Comparison of ENCODE assay signal across 8 cellular contexts in genomic region chr7:152433721-152434501, GRCh38. TPM values are rescaled to one million over a fixed set of nuclear protein-coding genes. Genes with fewer than 3 reads are reported as not detected.
DNase-seq lines count a peak whose midpoint lies in the region; ATAC-seq, FAIRE-seq and TF ChIP-seq lines count a peak whose summit lies in the region.
"Not testable (repeated sequence)": the region's sequence is repeated elsewhere in the genome, so short reads cannot be mapped to it uniquely, and the experiment has no call there.

No MANE protein-coding gene starts in this region.

- H3K9me3 Mint-ChIP-seq in type B pancreatic cell: not testable (repeated sequence)

- TF ChIP-seq CTCF in Peyer's patch (IDR thresholded peaks at IDR 0.05): peak in 5 of 6 experiments; percentile 7 to 50 (median 43)
- TF ChIP-seq CTCF in left lung (IDR thresholded peaks at IDR 0.05): peak in 1 of 2 donors; percentile 19
- peak; percentile 49 for TF ChIP-seq CTCF in type B pancreatic cell (conservative IDR thresholded peaks at IDR 0.05)

- peak; percentile 85 for FAIRE-seq in GM12891 (lab: Jason Lieb, UNC)

- not testable (repeated sequence) for H3K27me3 ChIP-seq in Peyer's patch; effector memory CD4-positive, alpha-beta T cell (replicated peaks; ENCODE audit: control insufficient read depth, insufficient read depth, low read length, poor library complexity, severe bottlenecking); left lung; skeletal muscle satellite cell (ENCODE audit: control insufficient read depth, insufficient read depth, low read length)

- peak overlapping the region; percentile 98 for H3K4me2 ChIP-seq in skeletal muscle satellite cell (ENCODE audit: low read length)

- ATAC-seq in HG02840 (IDR thresholded peaks at IDR 0.05; ENCODE audit: low FRiP score, unreplicated experiment) (peak; percentile 14), left lung (peak; percentile 54)

- not testable (repeated sequence) for TF ChIP-seq POLR2A in GM12891 (IDR thresholded peaks at IDR 0.05; ENCODE audit: low read depth, low read length); Peyer's patch (IDR thresholded peaks at IDR 0.05)

- H3K9me3 ChIP-seq in Peyer's patch; effector memory CD4-positive, alpha-beta T cell (ENCODE audit: control insufficient read depth, low read length); left lung; skeletal muscle satellite cell (replicated peaks; ENCODE audit: low read length): not testable (repeated sequence)

- not testable (repeated sequence) for DNase-seq in GM12891 (ENCODE audit: insufficient read length, low spot score); type B pancreatic cell (ENCODE audit: extremely low spot score, unreplicated experiment)
- DNase-seq in Peyer's patch (peak; percentile 52 to 80 (median 61)), left lung (peak; percentile 50 to 85)
- DNase-seq in activated T-cell treated with anti-CD3 and anti-CD28 coated beads, Interleukin-2, amount 50 U/mL, for 1 hour: peak; percentile 78
- peak; percentile 41 to 62 (median 59) for DNase-seq in effector memory CD4-positive, alpha-beta T cell

- not testable (repeated sequence) for H3K36me3 Mint-ChIP-seq in type B pancreatic cell

- H3K4me3 ChIP-seq in Peyer's patch: peak overlapping the region; percentile 85 to 100 (median 96)
- peak overlapping the region; percentile 59 for H3K4me3 ChIP-seq in effector memory CD4-positive, alpha-beta T cell (ENCODE audit: insufficient read depth, low read depth, low read length, poor library complexity, severe bottlenecking)
- H3K4me3 ChIP-seq in left lung: peak overlapping the region; percentile 58 to 75
- peak overlapping the region; percentile 87 for H3K4me3 ChIP-seq in skeletal muscle satellite cell (ENCODE audit: low read length)

- not testable (repeated sequence) for H3K36me3 ChIP-seq in Peyer's patch; effector memory CD4-positive, alpha-beta T cell (ENCODE audit: control insufficient read depth, insufficient read depth, low read length); left lung; skeletal muscle satellite cell (ENCODE audit: insufficient read depth, low read length)

- intact Hi-C loops in left lung (cut with DNase I): not testable (repeated sequence)

- peak overlapping the region; percentile 96 for H3K4me3 Mint-ChIP-seq in type B pancreatic cell

- peak overlapping the region; percentile 99 to 100 (median 100) for H3K27ac ChIP-seq in Peyer's patch
- H3K27ac ChIP-seq in effector memory CD4-positive, alpha-beta T cell (ENCODE audit: insufficient read depth, low read length, poor library complexity, severe bottlenecking): peak overlapping the region; percentile 72
- peak overlapping the region; percentile 91 to 96 for H3K27ac ChIP-seq in left lung

- peak overlapping the region; percentile 97 for H3K27ac Mint-ChIP-seq in type B pancreatic cell

- peaks cover 31% of the 10 kb centered on the region for H3K4me1 Mint-ChIP-seq in type B pancreatic cell (ENCODE audit: unreplicated experiment)

- H3K4me1 ChIP-seq in Peyer's patch: peaks cover 0 to 23% (median 10%) of the 10 kb centered on the region in 4 donors
- H3K4me1 ChIP-seq in effector memory CD4-positive, alpha-beta T cell (ENCODE audit: control insufficient read depth, insufficient read depth, low read length, poor library complexity, severe bottlenecking); skeletal muscle satellite cell (ENCODE audit: control insufficient read depth, insufficient read depth, low read length): not testable (repeated sequence)
- peaks cover 10 to 45% of the 10 kb centered on the region in 2 donors for H3K4me1 ChIP-seq in left lung

- peak overlapping the region; percentile 78 for H3K9ac ChIP-seq in skeletal muscle satellite cell (ENCODE audit: low read depth, low read length)

- not testable (repeated sequence) for H3K27me3 Mint-ChIP-seq in type B pancreatic cell

RNA-seq across cellular contexts. Expression of gene KMT2C, which starts 1.9 kb away (rescaled TPM):
- polyA plus RNA-seq in GM12891 (2012; ENCODE audit: low read depth, missing spikeins): 10.3 TPM
- total RNA-seq in Peyer's patch (100 to 1,000 TPM in 3 of 4 donors, 10 to 100 TPM in 1; 84.2 to 185 (median 111) TPM), left lung (10 to 100 TPM; 67.8 to 91.4 TPM), type B pancreatic cell (ENCODE audit: low replicate concordance) (60.3 and 66.4 TPM in 2 replicates)
- 21.8 and 25.6 TPM in 2 replicates for total RNA-seq in skeletal muscle satellite cell (2012; rRNA removed)
